In genomic region chr5:32346869-32347268, GRCh38 we compare ENCODE assay signal across 16 cellular contexts.
"Had no signal": no experiment of that assay in that cellular context is flagged by ENCODE, and none has a peak within 500 bp of the region (broad histone marks: within the 10 kb centered on the region; RNA-seq: fewer than 3 reads in every experiment).

No MANE protein-coding gene starts in this region.

- H3K27ac ChIP-seq: heart left ventricle, psoas muscle, right lobe of liver, testis, tibial nerve had no signal

- ATAC-seq: heart left ventricle; naive thymus-derived CD4-positive, alpha-beta T cell; psoas muscle; right lobe of liver; stimulated activated naive B cell treated with anti-CD40 and anti-IgM and Interleukin-4, amounts not matched to agents 10 μg/mL and 1 μg/mL and 100 μg/mL, for 72 hours; stimulated activated naive CD8-positive, alpha-beta T cell treated with anti-CD3 and anti-CD28 coated beads, Interleukin-15, amount 100 ng/mL, for 72 hours had no signal

- DNase-seq: dermis blood vessel endothelial cell; heart left ventricle; hippocampal formation; kidney glomerular epithelial cell; naive thymus-derived CD4-positive, alpha-beta T cell; nephron progenitor cell; psoas muscle; retina; right lobe of liver; stimulated activated CD4-positive, alpha-beta T cell treated with anti-CD3 and anti-CD28 coated beads, Interleukin-4, amount 100 ng/mL, for 24 hours; stimulated activated naive B cell treated with anti-CD40 and anti-IgM and Interleukin-4, amounts not matched to agents 10 μg/mL and 1 μg/mL and 100 μg/mL, for 72 hours; stimulated activated naive CD8-positive, alpha-beta T cell treated with anti-CD3 and anti-CD28 coated beads, Interleukin-15, amount 100 ng/mL, for 72 hours; testis had no signal

- H3K9me3 ChIP-seq: heart left ventricle, psoas muscle, right lobe of liver, testis, tibial nerve had no signal

- H3K4me3 Mint-ChIP-seq: naive thymus-derived CD4-positive, alpha-beta T cell; nephron progenitor cell; stimulated activated naive B cell treated with anti-CD40 and anti-IgM and Interleukin-4, amounts not matched to agents 10 μg/mL and 1 μg/mL and 100 μg/mL, for 72 hours; stimulated activated naive CD8-positive, alpha-beta T cell treated with anti-CD3 and anti-CD28 coated beads, Interleukin-15, amount 100 ng/mL, for 72 hours had no signal

- H3K4me3 ChIP-seq: heart left ventricle, psoas muscle, right lobe of liver, testis, tibial nerve had no signal

- H3K27me3 ChIP-seq: heart left ventricle, right lobe of liver, testis, tibial nerve had no signal

- H3K27ac Mint-ChIP-seq: naive thymus-derived CD4-positive, alpha-beta T cell; nephron progenitor cell; stimulated activated naive B cell treated with anti-CD40 and anti-IgM and Interleukin-4, amounts not matched to agents 10 μg/mL and 1 μg/mL and 100 μg/mL, for 72 hours had no signal

- FAIRE-seq: colon, frontal cortex had no signal

- H3K27me3 Mint-ChIP-seq: stimulated activated naive B cell treated with anti-CD40 and anti-IgM and Interleukin-4, amounts not matched to agents 10 μg/mL and 1 μg/mL and 100 μg/mL, for 72 hours; stimulated activated naive CD8-positive, alpha-beta T cell treated with anti-CD3 and anti-CD28 coated beads, Interleukin-15, amount 100 ng/mL, for 72 hours had no signal

- H3K4me1 Mint-ChIP-seq: naive thymus-derived CD4-positive, alpha-beta T cell; nephron progenitor cell; stimulated activated naive B cell treated with anti-CD40 and anti-IgM and Interleukin-4, amounts not matched to agents 10 μg/mL and 1 μg/mL and 100 μg/mL, for 72 hours; stimulated activated naive CD8-positive, alpha-beta T cell treated with anti-CD3 and anti-CD28 coated beads, Interleukin-15, amount 100 ng/mL, for 72 hours had no signal

- H3K36me3 ChIP-seq: heart left ventricle, right lobe of liver, tibial nerve had no signal

- H3K4me1 ChIP-seq: heart left ventricle, psoas muscle, testis had no signal
